In genomic region chr18:24031916-24032315, GRCh38 we compare ENCODE assay signal across 13 cellular contexts. TPM values are rescaled to one million over a fixed set of nuclear protein-coding genes. Genes with fewer than 3 reads are reported as not detected.
DNase-seq lines count a peak whose midpoint lies in the region; ATAC-seq and TF ChIP-seq lines count a peak whose summit lies in the region.
"Had no signal": no experiment of that assay in that cellular context is flagged by ENCODE, and none has a peak within 500 bp of the region (broad histone marks: within the 10 kb centered on the region; RNA-seq: fewer than 3 reads in every experiment).

No MANE protein-coding gene starts in this region.

- peaks cover 74% of the 10 kb centered on the region for H3K4me1 Mint-ChIP-seq in stimulated activated naive CD8-positive, alpha-beta T cell treated with anti-CD3 and anti-CD28 coated beads, Interleukin-15, amount 100 ng/mL, for 72 hours

- H3K27me3 Mint-ChIP-seq in stimulated activated naive CD8-positive, alpha-beta T cell treated with anti-CD3 and anti-CD28 coated beads, Interleukin-15, amount 100 ng/mL, for 72 hours = no peaks in the 10 kb centered on the region

- H3K9me3 Mint-ChIP-seq in stimulated activated naive CD8-positive, alpha-beta T cell treated with anti-CD3 and anti-CD28 coated beads, Interleukin-15, amount 100 ng/mL, for 72 hours = no peaks in the 10 kb centered on the region
- H3K9me3 Mint-ChIP-seq: HFFc6 had no signal

- TF ChIP-seq CTCF in heart right ventricle (IDR thresholded peaks at IDR 0.05) = no peak

- no peaks in the 10 kb centered on the region for H3K27me3 ChIP-seq in heart right ventricle

- no peak for DNase-seq in stimulated activated naive CD8-positive, alpha-beta T cell treated with anti-CD3 and anti-CD28 coated beads, Interleukin-15, amount 100 ng/mL, for 72 hours
- no peak for DNase-seq in stimulated activated naive CD8-positive, alpha-beta T cell treated with anti-CD3 and anti-CD28 coated beads, Interleukin-15, Interleukin-2, amounts not matched to agents 100 U/mL and 50 U/mL, for 24 hours
- no peak for DNase-seq in GOT3 (lab: John Stamatoyannopoulos, UW)
- DNase-seq in NCI-H1105 treated with DMSO at 0.1 percent for 48 hours (lab: John Stamatoyannopoulos, UW) = no peak
- no peak for DNase-seq in heart right ventricle
- DNase-seq: Caco-2; HFFc6; stimulated activated CD4-positive, alpha-beta T cell treated with anti-CD3 and anti-CD28 coated beads, Interleukin-15, amount 100 ng/mL, for 24 hours; trophoblast cell had no signal

- no peak overlapping the region for H3K27ac Mint-ChIP-seq in stimulated activated naive CD8-positive, alpha-beta T cell treated with anti-CD3 and anti-CD28 coated beads, Interleukin-15, amount 100 ng/mL, for 72 hours
- H3K27ac Mint-ChIP-seq: HFFc6, progenitor cell of endocrine pancreas had no signal

- ATAC-seq in stimulated activated naive CD8-positive, alpha-beta T cell treated with anti-CD3 and anti-CD28 coated beads, Interleukin-15, amount 100 ng/mL, for 72 hours = peak; percentile 50
- no peak for ATAC-seq in stimulated activated naive CD8-positive, alpha-beta T cell treated with anti-CD3 and anti-CD28 coated beads, Interleukin-15, Interleukin-2, amounts not matched to agents 100 U/mL and 50 U/mL, for 24 hours
- ATAC-seq in HG02610 (IDR thresholded peaks at IDR 0.05; ENCODE audit: unreplicated experiment) = peak; percentile 89
- ATAC-seq in HG03565 (IDR thresholded peaks at IDR 0.05; ENCODE audit: unreplicated experiment) = peak; percentile 63
- ATAC-seq in HG03378 (IDR thresholded peaks at IDR 0.05; ENCODE audit: unreplicated experiment) = no peak
- no peak for ATAC-seq in heart right ventricle

- H3K9me3 ChIP-seq in heart right ventricle = peaks cover 0 to 7% (median 0%) of the 10 kb centered on the region in 11 donors
- H3K9me3 ChIP-seq: Caco-2 had no signal

- H3K4me3 ChIP-seq in heart right ventricle = no peak overlapping the region

- no peak overlapping the region for H3K27ac ChIP-seq in heart right ventricle

- H3K4me1 ChIP-seq in heart right ventricle = peaks cover 0 to 21% (median 0%) of the 10 kb centered on the region in 9 donors

- H3K36me3 ChIP-seq in heart right ventricle = no peaks in the 10 kb centered on the region

- intact Hi-C loops in heart right ventricle (cut with DNase I) = no loop called here

- no peak overlapping the region for H3K4me3 Mint-ChIP-seq in stimulated activated naive CD8-positive, alpha-beta T cell treated with anti-CD3 and anti-CD28 coated beads, Interleukin-15, amount 100 ng/mL, for 72 hours
- H3K4me3 Mint-ChIP-seq: HFFc6 had no signal

- WGBS in heart right ventricle, 2 donors = 85 to 87% methylated on average over 6 of the region's 6 CpGs

RNA-seq across cellular contexts. Expression of gene TTC39C, which starts 17.4 kb away (rescaled TPM):
- total RNA-seq in heart right ventricle = 1 to 10 TPM; 3.5 to 8.1 (median 5.2) TPM
- 1 to 10 TPM; 3.5 to 6.4 TPM for polyA plus RNA-seq in heart right ventricle

Comparison
In these comparisons a context has a peak if more than half of its experiments do, and no peak if none do; other contexts are left out.
1. ATAC-seq: peak in stimulated activated naive CD8-positive, alpha-beta T cell treated with anti-CD3 and anti-CD28 coated beads, Interleukin-15, amount 100 ng/mL, for 72 hours (single experiment), HG02610 (single experiment) and HG03565 (single experiment); none in stimulated activated naive CD8-positive, alpha-beta T cell treated with anti-CD3 and anti-CD28 coated beads, Interleukin-15, Interleukin-2, amounts not matched to agents 100 U/mL and 50 U/mL, for 24 hours (single experiment), HG03378 (single experiment) and heart right ventricle (0 of 8).